9 cellular contexts compared by ENCODE assay signal in genomic region chr1:54052470-54052933, GRCh38. TPM values are rescaled to one million over a fixed set of nuclear protein-coding genes. Genes with fewer than 3 reads are reported as not detected.
DNase-seq lines count a peak whose midpoint lies in the region; ATAC-seq and FAIRE-seq lines count a peak whose summit lies in the region.
"Had no signal": no experiment of that assay in that cellular context is flagged by ENCODE, and none has a peak within 500 bp of the region (broad histone marks: within the 10 kb centered on the region; RNA-seq: fewer than 3 reads in every experiment).

No MANE protein-coding gene starts in this region.

- H3K27me3 ChIP-seq in layer of hippocampus (ENCODE audit: control insufficient read depth, insufficient read depth, low read length): no peaks in the 10 kb centered on the region

- H3K4me3 Mint-ChIP-seq in central memory CD8-positive, alpha-beta T cell: no peak overlapping the region
- H3K4me3 Mint-ChIP-seq: activated naive CD4-positive, alpha-beta T cell treated with anti-CD3 and anti-CD28 coated beads, Interleukin-2, amount 50 U/mL, for 24 hours had no signal

- DNase-seq in Caki2 (ENCODE audit: low read depth) (peak; percentile 26), GM19239 (ENCODE audit: insufficient read length, low spot score) (no peak), HK-2 (ENCODE audit: unreplicated experiment) (peak; percentile 45), SW 1271 (lab: John Stamatoyannopoulos, UW) (peak; percentile 14 to 43)
- peak in 1 of 2 donors; percentile 17 for DNase-seq in central memory CD8-positive, alpha-beta T cell (ENCODE audit: low spot score in 2 of 2)
- DNase-seq in stimulated activated CD4-positive, alpha-beta T cell treated with anti-CD3 and anti-CD28 coated beads, TNF-alpha, amount 100 ng/mL, for 24 hours (ENCODE audit: low read depth in 3 of 3): peak; percentile 5 to 7 (median 6)

- H3K9me3 Mint-ChIP-seq in central memory CD8-positive, alpha-beta T cell: no peaks in the 10 kb centered on the region
- H3K9me3 Mint-ChIP-seq: activated naive CD4-positive, alpha-beta T cell treated with anti-CD3 and anti-CD28 coated beads, Interleukin-2, amount 50 U/mL, for 24 hours had no signal

- peak; percentile 76 for FAIRE-seq in GM19239 (lab: Jason Lieb, UNC)

- in situ Hi-C loops in Caki2 (cut with HindIII; ENCODE audit: low pct_unique_long_range_greater_than_20kb, low sequenced_read_pairs): no loop called here

- peak overlapping the region; percentile 80 for H3K27ac ChIP-seq in layer of hippocampus (ENCODE audit: low read depth, low read length)

- H3K36me3 Mint-ChIP-seq in central memory CD8-positive, alpha-beta T cell (ENCODE audit: insufficient read depth): peaks cover 12% of the 10 kb centered on the region

- H3K27me3 Mint-ChIP-seq in central memory CD8-positive, alpha-beta T cell: no peaks in the 10 kb centered on the region
- H3K27me3 Mint-ChIP-seq: activated naive CD4-positive, alpha-beta T cell treated with anti-CD3 and anti-CD28 coated beads, Interleukin-2, amount 50 U/mL, for 24 hours had no signal

- no peak overlapping the region for H3K27ac Mint-ChIP-seq in central memory CD8-positive, alpha-beta T cell (ENCODE audit: low read depth)
- H3K27ac Mint-ChIP-seq: activated naive CD4-positive, alpha-beta T cell treated with anti-CD3 and anti-CD28 coated beads, Interleukin-2, amount 50 U/mL, for 24 hours had no signal

- ATAC-seq in central memory CD8-positive, alpha-beta T cell (replicated peaks; ENCODE audit: extremely low read depth, poor library complexity, severe bottlenecking): peak; percentile 35
- no peak for ATAC-seq in HG03565 (IDR thresholded peaks at IDR 0.05; ENCODE audit: unreplicated experiment)

- peaks cover 25% of the 10 kb centered on the region for H3K4me1 Mint-ChIP-seq in central memory CD8-positive, alpha-beta T cell

RNA-seq across cellular contexts. Expression of gene TMEM59, which starts 0.5 kb away (rescaled TPM):
- total RNA-seq in Caki2 (2014; rRNA removed; shearing (Covaris generic); ENCODE audit: low replicate concordance): 109 and 146 TPM in 2 replicates

RNA-seq across cellular contexts. Expression of gene TCEANC2, which starts 0.9 kb away (rescaled TPM):
- 2.3 and 5.9 TPM in 2 replicates for total RNA-seq in Caki2 (2014; rRNA removed; shearing (Covaris generic); ENCODE audit: low replicate concordance)

RNA-seq across cellular contexts. Expression of gene LDLRAD1, which starts 34.5 kb away (rescaled TPM):
- not detected in 2 replicates for total RNA-seq in Caki2 (2014; rRNA removed; shearing (Covaris generic); ENCODE audit: low replicate concordance)
